Comparison of ENCODE assay signal across 8 cellular contexts in genomic region chr3:18423401-18424212, GRCh38. TPM values are rescaled to one million over a fixed set of nuclear protein-coding genes. Genes with fewer than 3 reads are reported as not detected.
DNase-seq lines count a peak whose midpoint lies in the region; ATAC-seq and TF ChIP-seq lines count a peak whose summit lies in the region.

No MANE protein-coding gene starts in this region.

- H3K4me3 ChIP-seq in SJCRH30: peak overlapping the region; percentile 93
- H3K4me3 ChIP-seq in cardiac fibroblast (replicated peaks in 1 of 2; ENCODE audit: low read depth in 2 of 2, low read length in 2 of 2): peak overlapping the region; percentile 64 to 92
- peak overlapping the region; percentile 82 for H3K4me3 ChIP-seq in skeletal muscle cell (ENCODE audit: low read depth, low read length)

- H3K9me3 Mint-ChIP-seq in Calu3 (ENCODE audit: low read depth, unreplicated experiment): no peaks in the 10 kb centered on the region
- no peaks in the 10 kb centered on the region for H3K9me3 Mint-ChIP-seq in immature natural killer cell

- no peaks in the 10 kb centered on the region for H3K27me3 Mint-ChIP-seq in Calu3 (ENCODE audit: unreplicated experiment)
- H3K27me3 Mint-ChIP-seq in immature natural killer cell (ENCODE audit: low read depth in 3 of 3): peaks cover 9 to 18% (median 12%) of the 10 kb centered on the region in 3 donors

- no peak for TF ChIP-seq CTCF in Calu3 (IDR thresholded peaks at IDR 0.05; ENCODE audit: unreplicated experiment)
- no peak for TF ChIP-seq CTCF in cardiac fibroblast (IDR thresholded peaks at IDR 0.05; ENCODE audit: low read depth, low read length)

- no peaks in the 10 kb centered on the region for H3K36me3 ChIP-seq in SJCRH30

- H3K27ac Mint-ChIP-seq in Calu3 (ENCODE audit: unreplicated experiment) (peak overlapping the region; percentile 90), immature natural killer cell (peak overlapping the region; percentile 86 to 98 (median 92))

- CTCF ChIA-PET in Calu3 (lab: Charles Lee): interaction anchor here (1.0 kb wide), 1 partner anchor 13 kb away, joined by 5 read pairs; no protein-coding TSS in a partner anchor

- TSS peak; percentile 16 for BruUV-seq in Calu3 (replicated peaks; lab: Mats Ljungman, UMichigan)

- H3K27ac ChIP-seq in SJCRH30: peak overlapping the region; percentile 66

- peak overlapping the region; percentile 95 for H3K4me3 Mint-ChIP-seq in Calu3 (ENCODE audit: low read depth, unreplicated experiment)
- H3K4me3 Mint-ChIP-seq in immature natural killer cell: peak overlapping the region; percentile 92 to 98 (median 93)

- peaks cover 36% of the 10 kb centered on the region for H3K36me3 Mint-ChIP-seq in Calu3 (ENCODE audit: insufficient read depth, unreplicated experiment)
- H3K36me3 Mint-ChIP-seq in immature natural killer cell: peaks cover 0 to 11% (median 4%) of the 10 kb centered on the region in 3 donors

- intact Hi-C loops in Calu3 (cut with micrococcal nuclease; ENCODE audit: unreplicated experiment): loop anchor here (10.0 kb wide), 1 partner anchor 331 kb away; no protein-coding TSS in a partner anchor

- peak; percentile 19 for DNase-seq in Calu3
- peak; percentile 30 to 71 for DNase-seq in SJCRH30
- peak; percentile 69 to 71 for DNase-seq in cardiac fibroblast (ENCODE audit: low read depth in 2 of 2)
- peak; percentile 44 to 50 (median 50) for DNase-seq in immature natural killer cell
- no peak for DNase-seq in skeletal muscle cell (ENCODE audit: low read depth)
- no peak for DNase-seq in NCI-H1048 (lab: John Stamatoyannopoulos, UW)

- ATAC-seq in GM19372 (IDR thresholded peaks at IDR 0.05; ENCODE audit: low read depth, unreplicated experiment) (peak; percentile 61), HG03354 (IDR thresholded peaks at IDR 0.05; ENCODE audit: poor library complexity, severe bottlenecking, unreplicated experiment) (peak; percentile 81)

- peaks cover 11% of the 10 kb centered on the region for H3K4me1 ChIP-seq in SJCRH30

- peaks cover 6% of the 10 kb centered on the region for H3K4me1 Mint-ChIP-seq in Calu3 (ENCODE audit: low read depth, unreplicated experiment)
- H3K4me1 Mint-ChIP-seq in immature natural killer cell: peaks cover 60 to 80% of the 10 kb centered on the region in 2 donors

- no peaks in the 10 kb centered on the region for H3K9me3 ChIP-seq in SJCRH30 (replicated peaks)

- no peaks in the 10 kb centered on the region for H3K27me3 ChIP-seq in SJCRH30

RNA-seq across cellular contexts. Expression of gene SATB1, which starts 1.5 kb away (rescaled TPM):
- 16.6 and 16.8 TPM in 2 replicates for total RNA-seq in Calu3 (2022)
- 11.5 and 17.1 TPM in 2 replicates for total RNA-seq in SJCRH30 (2014; rRNA removed; shearing (Covaris generic))
- 10 to 100 TPM; 42.7 to 100.0 (median 76.0) TPM for polyA plus RNA-seq in immature natural killer cell

Comparison
In these comparisons a context has a peak if more than half of its experiments do, and no peak if none do; other contexts are left out.
1. DNase-seq: peak in Calu3 (single experiment), SJCRH30 (2 of 2), cardiac fibroblast (2 of 2) and immature natural killer cell (3 of 3); none in skeletal muscle cell (single experiment) and NCI-H1048 (single experiment).
2. Peak in every context shown above with its lines, with median percentiles within 50 percentile points of each other: H3K4me3 ChIP-seq.